In genomic region chr19:48169585-48169973, GRCh38 we compare ENCODE assay signal across 8 cellular contexts. TPM values are rescaled to one million over a fixed set of nuclear protein-coding genes. Genes with fewer than 3 reads are reported as not detected.
A peak's percentile ranks its signal among the peaks of the same experiment; 100 is the strongest.
DNase-seq lines count a peak whose midpoint lies in the region; TF ChIP-seq lines count a peak whose summit lies in the region.

No MANE protein-coding gene starts in this region.

- H3K36me3 ChIP-seq in SJSA1 (peaks cover 19% of the 10 kb centered on the region), thymus (ENCODE audit: control insufficient read depth, insufficient read depth) (peaks cover 9% of the 10 kb centered on the region)

- no peaks in the 10 kb centered on the region for H3K27me3 Mint-ChIP-seq in osteocyte (ENCODE audit: unreplicated experiment)

- H3K4me3 Mint-ChIP-seq in osteocyte (ENCODE audit: unreplicated experiment), result peak overlapping the region; percentile 97

- peaks cover 17% of the 10 kb centered on the region for H3K4me1 Mint-ChIP-seq in osteocyte (ENCODE audit: unreplicated experiment)

- 3% methylated on average over 16 of the region's 16 CpGs for WGBS in thymus

- TF ChIP-seq CTCF in AG09319 (IDR thresholded peaks at IDR 0.05; ENCODE audit: low read depth, low read length), result no peak
- no peak for TF ChIP-seq CTCF in GM20000 (IDR thresholded peaks at IDR 0.05; ENCODE audit: extremely low read depth, missing control alignments)
- TF ChIP-seq CTCF in osteocyte (IDR thresholded peaks at IDR 0.05), result no peak

- H3K36me3 Mint-ChIP-seq in osteocyte (ENCODE audit: unreplicated experiment), result peaks cover 4% of the 10 kb centered on the region

- H3K27me3 ChIP-seq in SJSA1 (replicated peaks), result no peaks in the 10 kb centered on the region
- H3K27me3 ChIP-seq in thymus (ENCODE audit: control insufficient read depth, insufficient read depth), result no peaks in the 10 kb centered on the region

- H3K9me3 ChIP-seq in SJSA1 (replicated peaks) (no peaks in the 10 kb centered on the region), thymus (ENCODE audit: control insufficient read depth) (no peaks in the 10 kb centered on the region)

- no peaks in the 10 kb centered on the region for H3K9me3 Mint-ChIP-seq in osteocyte (ENCODE audit: unreplicated experiment)

- peak overlapping the region; percentile 75 for H3K4me3 ChIP-seq in SJSA1
- H3K4me3 ChIP-seq in thymus (ENCODE audit: low read length), result peak overlapping the region; percentile 98

- H3K27ac ChIP-seq in SJSA1, result no peak overlapping the region
- peak overlapping the region; percentile 98 for H3K27ac ChIP-seq in thymus (ENCODE audit: low read depth)

- peaks cover 10% of the 10 kb centered on the region for H3K4me1 ChIP-seq in SJSA1 (replicated peaks)
- peaks cover 4% of the 10 kb centered on the region for H3K4me1 ChIP-seq in thymus (ENCODE audit: control insufficient read depth, insufficient read depth, low read length)

- peak overlapping the region; percentile 100 for H3K27ac Mint-ChIP-seq in osteocyte (ENCODE audit: unreplicated experiment)

- DNase-seq in AG09319 (ENCODE audit: extremely low read depth, low read depth) (peak; percentile 20), GM20000 (ENCODE audit: low spot score) (peak; percentile 95), LoVo (ENCODE audit: low spot score) (peak; percentile 87), SJSA1 (ENCODE audit: low read depth in 1 of 2, low spot score in 2 of 2) (peak in 1 of 2 experiments; percentile 79), germinal center (ENCODE audit: low spot score) (peak; percentile 95), osteocyte (ENCODE audit: extremely low spot score, unreplicated experiment) (peak; percentile 89)
- DNase-seq in activated naive CD4-positive, alpha-beta T cell treated with Interleukin-2 at 50 U/mL for 16 hours, result peak; percentile 87

RNA-seq across cellular contexts. Expression of gene LIG1, which starts 0.6 kb away (rescaled TPM):
- 60.6 and 72.9 TPM in 2 replicates for total RNA-seq in SJSA1 (2014; rRNA removed; shearing (Covaris generic))
- 19.0 and 23.0 TPM in 2 replicates for total RNA-seq in osteocyte
- polyA plus RNA-seq in thymus, result 76.6 TPM

RNA-seq across cellular contexts. Expression of gene ZSWIM9, which starts 0.9 kb away (rescaled TPM):
- total RNA-seq in SJSA1 (2014; rRNA removed; shearing (Covaris generic)), result 2.9 and 4.7 TPM in 2 replicates
- total RNA-seq in osteocyte, result 5.7 and 6.6 TPM in 2 replicates
- 2.7 TPM for polyA plus RNA-seq in thymus

RNA-seq across cellular contexts. Expression of gene PLA2G4C, which starts 59.0 kb away (rescaled TPM):
- 3.4 and 7.9 TPM in 2 replicates for total RNA-seq in SJSA1 (2014; rRNA removed; shearing (Covaris generic))
- 4.8 and 5.5 TPM in 2 replicates for total RNA-seq in osteocyte
- polyA plus RNA-seq in thymus, result 15.0 TPM
